14 cellular contexts compared by ENCODE assay signal in genomic region chr12:121284551-121285390, GRCh38. TPM values are rescaled to one million over a fixed set of nuclear protein-coding genes. Genes with fewer than 3 reads are reported as not detected.
DNase-seq lines count a peak whose midpoint lies in the region; ATAC-seq and TF ChIP-seq lines count a peak whose summit lies in the region.
"Had no signal": no experiment of that assay in that cellular context is flagged by ENCODE, and none has a peak within 500 bp of the region (broad histone marks: within the 10 kb centered on the region; RNA-seq: fewer than 3 reads in every experiment).

No MANE protein-coding gene starts in this region.

- H3K27me3 ChIP-seq in neutrophil, result no peaks in the 10 kb centered on the region
- H3K27me3 ChIP-seq in vagina, result no peaks in the 10 kb centered on the region

- H3K36me3 ChIP-seq in neutrophil (peaks cover 31% of the 10 kb centered on the region), vagina (no peaks in the 10 kb centered on the region)

- H3K36me3 Mint-ChIP-seq in activated naive CD4-positive, alpha-beta T cell treated with anti-CD3 and anti-CD28 coated beads, Interleukin-2, amount 50 U/mL, for 72 hours, result no peaks in the 10 kb centered on the region

- intact Hi-C loops in Right ventricle myocardium superior (cut with DNase I), result no loop called here
- intact Hi-C loops in left ventricle myocardium superior (cut with micrococcal nuclease), result no loop called here
- intact Hi-C loops in vagina (cut with DNase I), result no loop called here

- TF ChIP-seq CTCF in fibroblast of the aortic adventitia (IDR thresholded peaks at IDR 0.05; ENCODE audit: insufficient read depth, low read length), result no peak
- no peak for TF ChIP-seq CTCF in neutrophil (IDR thresholded peaks at IDR 0.05)
- TF ChIP-seq CTCF in vagina (IDR thresholded peaks at IDR 0.05), result no peak

- peak overlapping the region; percentile 99 for H3K27ac ChIP-seq in neutrophil
- peak overlapping the region; percentile 80 for H3K27ac ChIP-seq in vagina
- H3K27ac ChIP-seq: psoas muscle had no signal

- H3K9me3 Mint-ChIP-seq in activated naive CD4-positive, alpha-beta T cell treated with anti-CD3 and anti-CD28 coated beads, Interleukin-2, amount 50 U/mL, for 72 hours, result no peaks in the 10 kb centered on the region
- H3K9me3 Mint-ChIP-seq: central memory CD8-positive, alpha-beta T cell had no signal

- peak overlapping the region in 1 of 2 donors; percentile 37 for H3K27ac Mint-ChIP-seq in activated naive CD4-positive, alpha-beta T cell treated with anti-CD3 and anti-CD28 coated beads, Interleukin-2, amount 50 U/mL, for 72 hours

- H3K4me3 ChIP-seq in fibroblast of the aortic adventitia (ENCODE audit: low read depth, low read length) (no peak overlapping the region), neutrophil (ENCODE audit: low read depth in 1 of 2, low read length in 1 of 2) (no peak overlapping the region), vagina (no peak overlapping the region)
- H3K4me3 ChIP-seq: psoas muscle had no signal

- no peak for ATAC-seq in Right ventricle myocardium superior (ENCODE audit: poor library complexity)
- no peak for ATAC-seq in left ventricle myocardium superior
- ATAC-seq in activated naive CD4-positive, alpha-beta T cell treated with anti-CD3 and anti-CD28 coated beads, Interleukin-2, amount 50 U/mL, for 72 hours, result no peak

- TF ChIP-seq POLR2A in vagina (IDR thresholded peaks at IDR 0.05), result no peak

- peak; percentile 39 for DNase-seq in Right ventricle myocardium superior
- no peak for DNase-seq in left ventricle myocardium superior
- DNase-seq in fibroblast of the aortic adventitia (ENCODE audit: low read depth), result peak; percentile 39
- no peak for DNase-seq in vagina (ENCODE audit: extremely low spot score in 2 of 2)
- DNase-seq in activated T-cell treated with anti-CD3 and anti-CD28 coated beads for 4 hours, result no peak
- DNase-seq in activated naive CD4-positive, alpha-beta T cell treated with anti-CD3 and anti-CD28 coated beads, Interleukin-2, amount 50 U/mL, for 72 hours (ENCODE audit: low spot score in 2 of 2), result no peak
- DNase-seq in NOMO-1 treated with dmso at 0.1 percent for 144 hours (lab: John Stamatoyannopoulos, UW; ENCODE audit: unreplicated experiment), result no peak
- DNase-seq: 8988T; activated gamma-delta T cell treated with Interleukin-2 at 50 U/mL for 16 hours; MV-4-11; psoas muscle; stimulated activated CD4-positive, alpha-beta T cell treated with anti-CD3 and anti-CD28 coated beads, Interleukin-2, amount 100 ng/mL, for 24 hours had no signal

- H3K9me3 ChIP-seq in neutrophil (no peaks in the 10 kb centered on the region), vagina (no peaks in the 10 kb centered on the region)
- H3K9me3 ChIP-seq: psoas muscle had no signal

- H3K4me1 ChIP-seq in neutrophil (ENCODE audit: control insufficient read depth in 1 of 2, insufficient read depth in 1 of 2, low read depth in 1 of 2, low read length in 1 of 2) (peaks cover 59 to 73% of the 10 kb centered on the region in 2 experiments), vagina (peaks cover 50% of the 10 kb centered on the region)
- H3K4me1 ChIP-seq: psoas muscle had no signal

RNA-seq across cellular contexts. Expression of gene CAMKK2, which starts 11.7 kb away (rescaled TPM):
- 14.8 TPM for total RNA-seq in Right ventricle myocardium superior
- total RNA-seq in left ventricle myocardium superior, result 16.8 TPM
- 12.0 and 23.8 TPM in 2 replicates for total RNA-seq in fibroblast of the aortic adventitia (ENCODE audit: low replicate concordance)
- 32.7 TPM for total RNA-seq in vagina
- total RNA-seq in activated naive CD4-positive, alpha-beta T cell treated with anti-CD3 and anti-CD28 coated beads, Interleukin-2, amount 50 U/mL, for 72 hours, result 10 to 100 TPM; 15.0 to 27.7 TPM

Comparison
In these comparisons a context has a peak if more than half of its experiments do, and no peak if none do; other contexts are left out.
1. DNase-seq: peak in Right ventricle myocardium superior (single experiment) and fibroblast of the aortic adventitia (single experiment); none in left ventricle myocardium superior (single experiment), vagina (0 of 2), activated T-cell treated with anti-CD3 and anti-CD28 coated beads for 4 hours (single experiment), activated naive CD4-positive, alpha-beta T cell treated with anti-CD3 and anti-CD28 coated beads, Interleukin-2, amount 50 U/mL, for 72 hours (0 of 2) and NOMO-1 treated with dmso at 0.1 percent for 144 hours (single experiment).